13 cellular contexts compared by ENCODE assay signal in the genomic region with DNA sequence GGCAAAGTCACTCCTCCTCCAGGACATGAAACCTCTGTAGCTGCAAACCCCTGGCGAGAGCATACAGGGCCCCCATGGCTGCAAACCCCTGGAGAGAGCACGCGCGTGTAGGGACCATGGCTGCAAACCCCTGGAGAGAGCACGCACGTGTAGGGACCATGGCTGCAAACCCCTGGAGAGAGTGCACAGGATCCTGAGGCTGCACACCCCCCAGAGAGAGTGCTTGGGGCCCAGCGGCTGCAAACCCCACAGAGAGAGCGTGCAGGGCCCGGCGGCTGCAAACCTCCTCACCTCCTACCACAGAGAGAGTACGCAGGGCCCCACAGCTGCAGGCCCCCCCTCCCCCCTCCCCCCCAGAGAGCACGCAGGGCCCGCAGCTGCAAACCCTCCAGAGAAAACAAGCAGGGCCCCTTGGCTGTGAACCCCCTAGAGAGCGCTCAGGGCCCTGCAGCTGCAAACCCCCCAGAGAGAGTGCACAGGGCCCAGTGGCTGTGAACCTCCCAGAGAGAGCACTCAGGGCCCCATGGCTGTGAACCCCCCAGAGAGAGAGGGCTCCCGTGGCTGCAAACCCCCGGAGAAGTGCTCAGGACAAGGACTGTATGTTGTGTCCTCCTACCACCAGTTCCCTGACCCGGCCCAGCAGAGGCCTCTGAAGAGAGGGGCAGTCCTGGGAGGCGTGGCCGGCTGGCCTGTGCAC. TPM values are rescaled to one million over a fixed set of nuclear protein-coding genes. Genes with fewer than 3 reads are reported as not detected.
DNase-seq lines count a peak whose midpoint lies in the region; ATAC-seq and TF ChIP-seq lines count a peak whose summit lies in the region.
"Had no signal": no experiment of that assay in that cellular context is flagged by ENCODE, and none has a peak within 500 bp of the region (broad histone marks: within the 10 kb centered on the region; RNA-seq: fewer than 3 reads in every experiment).

No MANE protein-coding gene starts in this region.

- TF ChIP-seq CTCF in OCI-LY1 (IDR thresholded peaks at IDR 0.05; ENCODE audit: low read length) = peak; percentile 34; the same call in 1 of the 2 replicates

- no peak overlapping the region for H2AFZ ChIP-seq in OCI-LY1 (ENCODE audit: low read length)

- peak; percentile 73 for DNase-seq in posterior vena cava (ENCODE audit: low spot score)
- no peak for DNase-seq in activated T-cell treated with anti-CD3 and anti-CD28 coated beads, Interleukin-2, amount 50 U/mL, for 4 hours
- DNase-seq in activated T-cell treated with anti-CD3 and anti-CD28 coated beads, Interleukin-2, amount 50 U/mL, for 24 hours = no peak
- DNase-seq: Caco-2, mesendoderm, NCI-H1436 treated with DMSO at 0.1 percent for 48 hours had no signal

- no peaks in the 10 kb centered on the region for H3K27me3 ChIP-seq in OCI-LY1 (ENCODE audit: insufficient read depth, low read length)

- peaks cover 2% of the 10 kb centered on the region for H3K36me3 Mint-ChIP-seq in activated T-cell treated with anti-CD3 and anti-CD28 coated beads, Interleukin-2, amount 50 U/mL, for 4 hours (ENCODE audit: insufficient read depth)
- H3K36me3 Mint-ChIP-seq in activated T-cell treated with anti-CD3 and anti-CD28 coated beads, Interleukin-2, amount 50 U/mL, for 24 hours (ENCODE audit: low read depth) = peaks cover 4% of the 10 kb centered on the region

- intact Hi-C loops in posterior vena cava (cut with DNase I) = no loop called here

- peaks cover 56% of the 10 kb centered on the region for H3K4me1 ChIP-seq in OCI-LY1 (ENCODE audit: insufficient read depth, low read length, severe bottlenecking)

- no peaks in the 10 kb centered on the region; the same call in 1 of the 2 replicates for H3F3A ChIP-seq in OCI-LY1 (ENCODE audit: insufficient read depth, low read length)

- H3K79me2 ChIP-seq in OCI-LY1 (ENCODE audit: insufficient read depth, low read length) = no peaks in the 10 kb centered on the region

- no peaks in the 10 kb centered on the region for H3K4me1 Mint-ChIP-seq in activated T-cell treated with anti-CD3 and anti-CD28 coated beads, Interleukin-2, amount 50 U/mL, for 4 hours (ENCODE audit: low read depth)
- no peaks in the 10 kb centered on the region for H3K4me1 Mint-ChIP-seq in activated T-cell treated with anti-CD3 and anti-CD28 coated beads, Interleukin-2, amount 50 U/mL, for 24 hours (ENCODE audit: low read depth)

- H4K20me1 ChIP-seq in OCI-LY1 (ENCODE audit: insufficient read depth, low read length) = no peaks in the 10 kb centered on the region

- peak overlapping the region; percentile 72 for H3K9ac ChIP-seq in OCI-LY1 (ENCODE audit: low read length)

- no peak overlapping the region for H3K4me3 Mint-ChIP-seq in activated T-cell treated with anti-CD3 and anti-CD28 coated beads, Interleukin-2, amount 50 U/mL, for 4 hours
- no peak overlapping the region for H3K4me3 Mint-ChIP-seq in activated T-cell treated with anti-CD3 and anti-CD28 coated beads, Interleukin-2, amount 50 U/mL, for 24 hours
- H3K4me3 Mint-ChIP-seq: T-helper 2 cell treated with Interferon-gamma antibody and Interleukin-4, amounts not matched to agents 5 μg/mL and 100 μg/mL, for 36 hours had no signal

- peak overlapping the region; percentile 98 for H3K27ac ChIP-seq in OCI-LY1 (ENCODE audit: low read depth, low read length, poor library complexity, severe bottlenecking)

- H3K27ac Mint-ChIP-seq in activated T-cell treated with anti-CD3 and anti-CD28 coated beads, Interleukin-2, amount 50 U/mL, for 24 hours = no peak overlapping the region
- H3K27ac Mint-ChIP-seq: T-helper 2 cell treated with Interferon-gamma antibody and Interleukin-4, amounts not matched to agents 5 μg/mL and 100 μg/mL, for 36 hours had no signal

- peaks cover 12% of the 10 kb centered on the region for H3K9me3 ChIP-seq in OCI-LY1 (ENCODE audit: low read length)
- H3K9me3 ChIP-seq: Caco-2 had no signal

- no peaks in the 10 kb centered on the region for H3K9me3 Mint-ChIP-seq in activated T-cell treated with anti-CD3 and anti-CD28 coated beads, Interleukin-2, amount 50 U/mL, for 4 hours
- peaks cover 4% of the 10 kb centered on the region for H3K9me3 Mint-ChIP-seq in activated T-cell treated with anti-CD3 and anti-CD28 coated beads, Interleukin-2, amount 50 U/mL, for 24 hours
- H3K9me3 Mint-ChIP-seq: T-helper 2 cell treated with Interferon-gamma antibody and Interleukin-4, amounts not matched to agents 5 μg/mL and 100 μg/mL, for 36 hours had no signal

- ATAC-seq in GM18907 (IDR thresholded peaks at IDR 0.05; ENCODE audit: unreplicated experiment) = peak; percentile 87
- ATAC-seq in HG02798 (IDR thresholded peaks at IDR 0.05; ENCODE audit: poor library complexity, unreplicated experiment) = peak; percentile 75
- ATAC-seq in activated T-cell treated with anti-CD3 and anti-CD28 coated beads, Interleukin-2, amount 50 U/mL, for 4 hours = no peak
- no peak for ATAC-seq in HG03139 (IDR thresholded peaks at IDR 0.05; ENCODE audit: unreplicated experiment)
- no peak for ATAC-seq in HG03520 (IDR thresholded peaks at IDR 0.05; ENCODE audit: unreplicated experiment)
- ATAC-seq: right cardiac atrium had no signal

- H3K4me3 ChIP-seq in OCI-LY1 (ENCODE audit: low read depth, low read length, poor library complexity, severe bottlenecking) = peak overlapping the region; percentile 20

- H3K4me2 ChIP-seq in OCI-LY1 (ENCODE audit: low read length) = peak overlapping the region; percentile 58

- H3K9me2 ChIP-seq in OCI-LY1 (ENCODE audit: low read depth, low read length) = no peaks in the 10 kb centered on the region

- H3K27me3 Mint-ChIP-seq in activated T-cell treated with anti-CD3 and anti-CD28 coated beads, Interleukin-2, amount 50 U/mL, for 4 hours (ENCODE audit: low read depth) = no peaks in the 10 kb centered on the region
- no peaks in the 10 kb centered on the region for H3K27me3 Mint-ChIP-seq in activated T-cell treated with anti-CD3 and anti-CD28 coated beads, Interleukin-2, amount 50 U/mL, for 24 hours

- peaks cover 20% of the 10 kb centered on the region for H3K36me3 ChIP-seq in OCI-LY1 (ENCODE audit: insufficient read depth, low read length)

RNA-seq across cellular contexts. Expression of gene ADPRHL1, which starts 7.3 kb away (rescaled TPM):
- total RNA-seq in posterior vena cava = 1 to 10 TPM; 1.2 to 1.6 TPM
- under 1 TPM; 0.54 to 0.81 (median 0.79) TPM for total RNA-seq in activated T-cell treated with anti-CD3 and anti-CD28 coated beads, Interleukin-2, amount 50 U/mL, for 4 hours

RNA-seq across cellular contexts. Expression of gene DCUN1D2, which starts 44.6 kb away (rescaled TPM):
- total RNA-seq in posterior vena cava = 10 to 100 TPM; 12.7 to 16.9 TPM
- total RNA-seq in activated T-cell treated with anti-CD3 and anti-CD28 coated beads, Interleukin-2, amount 50 U/mL, for 4 hours = 10 to 100 TPM; 11.1 to 13.7 (median 12.4) TPM

Comparison
In these comparisons a context has a peak if more than half of its experiments do, and no peak if none do; other contexts are left out.
1. ATAC-seq: peak in GM18907 (single experiment) and HG02798 (single experiment); none in activated T-cell treated with anti-CD3 and anti-CD28 coated beads, Interleukin-2, amount 50 U/mL, for 4 hours (0 of 2), HG03139 (single experiment) and HG03520 (single experiment).